ENCODE assay signal across 8 cellular contexts in genomic region chr2:208254871-208255556, GRCh38. TPM values are rescaled to one million over a fixed set of nuclear protein-coding genes. Genes with fewer than 3 reads are reported as not detected.
DNase-seq lines count a peak whose midpoint lies in the region; ATAC-seq and TF ChIP-seq lines count a peak whose summit lies in the region.

Gene IDH1, minus strand, starts transcription at chr2:208255071. Its CDS starts 3,520 bp downstream, at chr2:208251551.

- H3K36me3 Mint-ChIP-seq in natural killer cell treated with Interleukin-12 subunit alpha and Interleukin-12 subunit beta and Interleukin-15 and Interleukin-18, amount 100 ng/mL, for 72 hours, result peaks cover 5% of the 10 kb centered on the region

- H3K9ac ChIP-seq in Karpas-422 (ENCODE audit: low read length), result peak within 1 kb of the TSS; percentile 85
- H3K9ac ChIP-seq in fibroblast of lung (ENCODE audit: insufficient read depth, low read length), result peak within 1 kb of the TSS; percentile 54

- DNase-seq in EH (ENCODE audit: low read depth) (peak; percentile 94), Karpas-422 (peak; percentile 97), RPMI7951 (ENCODE audit: low read depth) (peak; percentile 91), fibroblast of lung (ENCODE audit: low read depth in 2 of 2) (peak; percentile 85 to 92)
- DNase-seq in activated T-helper 1 cell treated with anti-CD3 and anti-CD28 coated beads, Interleukin-2, amount 50 U/mL, for 16 hours (ENCODE audit: low read depth in 1 of 2, low spot score in 1 of 2), result peak; percentile 89 to 95
- DNase-seq in natural killer cell treated with Interleukin-12 subunit alpha and Interleukin-12 subunit beta and Interleukin-15 and Interleukin-18, amount 100 ng/mL, for 72 hours (ENCODE audit: low spot score), result peak; percentile 93
- DNase-seq in stimulated activated naive CD8-positive, alpha-beta T cell treated with anti-CD3 and anti-CD28 coated beads, Interleukin-15, Interleukin-2, amounts not matched to agents 100 U/mL and 50 U/mL, for 24 hours, result peak; percentile 99

- H3K9me2 ChIP-seq in Karpas-422 (replicated peaks; ENCODE audit: insufficient read depth, low read length), result no peaks in the 10 kb centered on the region

- H3K79me2 ChIP-seq in Karpas-422 (ENCODE audit: low read length) (peaks cover 36% of the 10 kb centered on the region), fibroblast of lung (ENCODE audit: control insufficient read depth, insufficient read depth, low read length) (peaks cover 3% of the 10 kb centered on the region)

- peak within 1 kb of the TSS; percentile 62 to 64 for H3K27ac Mint-ChIP-seq in natural killer cell treated with Interleukin-12 subunit alpha and Interleukin-12 subunit beta and Interleukin-15 and Interleukin-18, amount 100 ng/mL, for 72 hours

- H3K27me3 ChIP-seq in Karpas-422 (ENCODE audit: low read length) (no peaks in the 10 kb centered on the region), fibroblast of lung (ENCODE audit: control insufficient read depth, insufficient read depth, low read length) (no peaks in the 10 kb centered on the region)

- H4K20me1 ChIP-seq in Karpas-422 (ENCODE audit: insufficient read depth, low read depth, low read length), result no peaks in the 10 kb centered on the region
- H4K20me1 ChIP-seq in fibroblast of lung (ENCODE audit: control insufficient read depth, extremely low read depth, insufficient read depth, low read length), result no peaks in the 10 kb centered on the region

- H3K4me3 ChIP-seq in Karpas-422 (ENCODE audit: low read length) (peak within 1 kb of the TSS; percentile 98), fibroblast of lung (replicated peaks in 1 of 4; ENCODE audit: control extremely low read depth in 1 of 4, insufficient read depth in 1 of 4, low read depth in 3 of 4, low read length in 4 of 4) (peak within 1 kb of the TSS; percentile 65 to 98 (median 94))

- peak within 1 kb of the TSS; percentile 97 for H3K4me3 Mint-ChIP-seq in natural killer cell treated with Interleukin-12 subunit alpha and Interleukin-12 subunit beta and Interleukin-15 and Interleukin-18, amount 100 ng/mL, for 72 hours

- H3K27me3 Mint-ChIP-seq in natural killer cell treated with Interleukin-12 subunit alpha and Interleukin-12 subunit beta and Interleukin-15 and Interleukin-18, amount 100 ng/mL, for 72 hours, result no peaks in the 10 kb centered on the region

- peaks cover 29% of the 10 kb centered on the region for H3K36me3 ChIP-seq in Karpas-422 (ENCODE audit: insufficient read depth, low read length)
- no peaks in the 10 kb centered on the region for H3K36me3 ChIP-seq in fibroblast of lung (ENCODE audit: control insufficient read depth, insufficient read depth, low read length)

- H3K4me1 ChIP-seq in Karpas-422 (ENCODE audit: low read length) (peaks cover 27% of the 10 kb centered on the region), fibroblast of lung (ENCODE audit: control insufficient read depth, extremely low read depth, insufficient read depth, low read length) (no peaks in the 10 kb centered on the region)

- no peaks in the 10 kb centered on the region for H3K9me3 ChIP-seq in Karpas-422 (ENCODE audit: low read length)
- no peaks in the 10 kb centered on the region for H3K9me3 ChIP-seq in fibroblast of lung (ENCODE audit: control insufficient read depth, insufficient read depth, low read depth, low read length)

- H3K27ac ChIP-seq in Karpas-422 (ENCODE audit: low read length), result peak within 1 kb of the TSS; percentile 75
- peak within 1 kb of the TSS; percentile 73 for H3K27ac ChIP-seq in fibroblast of lung (ENCODE audit: insufficient read depth, low read length)

- H3K4me2 ChIP-seq in Karpas-422 (ENCODE audit: low read depth, low read length, poor library complexity, severe bottlenecking) (peak within 1 kb of the TSS; percentile 87), fibroblast of lung (ENCODE audit: extremely low read depth, insufficient read depth, low read length) (peak within 1 kb of the TSS; percentile 97)

- H2AFZ ChIP-seq in Karpas-422 (ENCODE audit: low read length) (peak within 1 kb of the TSS; percentile 82), fibroblast of lung (ENCODE audit: low read length) (peak within 1 kb of the TSS; percentile 85)

- no peaks in the 10 kb centered on the region for H3K9me3 Mint-ChIP-seq in natural killer cell treated with Interleukin-12 subunit alpha and Interleukin-12 subunit beta and Interleukin-15 and Interleukin-18, amount 100 ng/mL, for 72 hours

- TF ChIP-seq CTCF in fibroblast of lung (conservative IDR thresholded peaks at IDR 0.05 in 1 of 2, IDR thresholded peaks at IDR 0.05 in 1 of 2; ENCODE audit: low read depth in 1 of 2, low read length in 2 of 2), result peak; percentile 30 to 44

- peaks cover 12 to 17% of the 10 kb centered on the region in 2 donors for H3K4me1 Mint-ChIP-seq in natural killer cell treated with Interleukin-12 subunit alpha and Interleukin-12 subunit beta and Interleukin-15 and Interleukin-18, amount 100 ng/mL, for 72 hours (ENCODE audit: low read depth in 2 of 2)

- peak; percentile 78 for ATAC-seq in GM21825 (IDR thresholded peaks at IDR 0.05; ENCODE audit: unreplicated experiment)
- peak; percentile 91 to 95 for ATAC-seq in natural killer cell treated with Interleukin-12 subunit alpha and Interleukin-12 subunit beta and Interleukin-15 and Interleukin-18, amount 100 ng/mL, for 72 hours
- ATAC-seq in stimulated activated naive CD8-positive, alpha-beta T cell treated with anti-CD3 and anti-CD28 coated beads, Interleukin-15, Interleukin-2, amounts not matched to agents 100 U/mL and 50 U/mL, for 24 hours, result peak; percentile 81

RNA-seq across cellular contexts. Expression of gene IDH1, which starts in this region (rescaled TPM):
- total RNA-seq in Karpas-422 (2014; rRNA removed; shearing (Covaris generic); ENCODE audit: low replicate concordance), result 44.1 and 50.6 TPM in 2 replicates
- total RNA-seq in RPMI7951 (2014; rRNA removed; shearing (Covaris generic)), result 137 and 150 TPM in 2 replicates
- total RNA-seq in fibroblast of lung, result 353 and 378 TPM in 2 replicates
- polyA plus RNA-seq in fibroblast of lung, result 199 and 200 TPM in 2 replicates
- 118 and 132 TPM in 2 replicates for polyA plus RNA-seq in fibroblast of lung (2012)
- polyA minus RNA-seq in fibroblast of lung (ENCODE audit: low replicate concordance), result 29.0 and 36.5 TPM in 2 replicates
- total RNA-seq in natural killer cell treated with Interleukin-12 subunit alpha and Interleukin-12 subunit beta and Interleukin-15 and Interleukin-18, amount 100 ng/mL, for 72 hours, result 10 to 100 TPM; 18.9 to 30.5 TPM

Comparison
In these comparisons a context has a peak if more than half of its experiments do, and no peak if none do; other contexts are left out.
1. Peak in every context shown above with its lines: DNase-seq, ATAC-seq, H3K4me3 ChIP-seq and H3K27ac ChIP-seq.